Comparison of ENCODE assay signal across 1 cellular context in genomic region chr11:118913411-118914125, GRCh38.
TF ChIP-seq lines count a peak whose summit lies in the region.

No MANE protein-coding gene starts in this region.

TF ChIP-seq in endothelial cell of umbilical vein, 7 proteins besides CTCF, POLR2A, EP300 and RAD21:
- TF ChIP-seq GATA2 (IDR thresholded peaks at IDR 0.05; ENCODE audit: insufficient read depth, insufficient read length, low read depth, low read length) (no peak), POLR2AphosphoS5 (IDR thresholded peaks at IDR 0.05; ENCODE audit: insufficient read depth, low read depth, low read length) (peak; percentile 31)
